In the genomic region with DNA sequence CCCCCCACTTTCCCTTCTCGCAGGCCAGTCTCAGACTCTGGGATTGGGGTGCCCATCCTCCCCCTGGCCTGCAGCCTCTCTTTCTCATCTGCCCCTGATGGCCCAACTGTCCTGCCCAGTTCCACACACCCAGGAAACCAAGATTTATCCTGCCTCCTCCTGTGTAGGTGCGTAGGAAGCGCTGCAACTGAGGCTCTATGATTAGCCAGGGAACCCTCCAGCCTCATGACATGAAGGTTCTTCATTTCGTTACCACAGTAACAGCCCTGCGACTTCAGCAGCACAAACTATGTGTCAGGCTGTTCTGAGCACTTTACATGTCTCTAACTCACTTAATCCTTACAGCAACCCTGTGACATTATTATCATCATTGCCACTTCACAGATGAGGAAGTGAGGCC, we compare ENCODE assay signal across 33 cellular contexts.
"Had no signal": no experiment of that assay in that cellular context is flagged by ENCODE, and none has a peak within 500 bp of the region (broad histone marks: within the 10 kb centered on the region; RNA-seq: fewer than 3 reads in every experiment).

No MANE protein-coding gene starts in this region.

- H3K9me3 Mint-ChIP-seq: activated B cell treated with CpG ODN at 0.5 μM for 24 hours; activated CD4-positive, alpha-beta memory T cell treated with anti-CD3 and anti-CD28 coated beads for 36 hours; activated CD4-positive, alpha-beta T cell treated with anti-CD3 and anti-CD28 coated beads, Interleukin-2, amount 10 ng/mL, durations not matched to agents 24 days and 14 days; activated naive CD4-positive, alpha-beta T cell treated with anti-CD3 and anti-CD28 coated beads for 36 hours; activated naive CD4-positive, alpha-beta T cell treated with anti-CD3 and anti-CD28 coated beads, Interleukin-2, amount 50 U/mL, for 24 hours; activated naive CD8-positive, alpha-beta T cell treated with anti-CD3 and anti-CD28 coated beads for 36 hours; activated naive CD8-positive, alpha-beta T cell treated with anti-CD3 and anti-CD28 coated beads, Interleukin-2, amount 50 U/mL, for 24 hours; activated T-helper 1 cell treated with anti-CD3 and anti-CD28 coated beads, Interleukin-12 subunit alpha, Interleukin-12 subunit beta, Interleukin-2, Interleukin-4 antibody, amounts not matched to agents 30 ng/mL and 10 ng/mL and 1 ng/mL, durations not matched to agents 14 hours and 24 hours and 36 hours; activated T-helper 2 cell treated with anti-CD3 and anti-CD28 coated beads, Interferon-gamma antibody, Interleukin-2, Interleukin-4, amounts not matched to agents 10 μg/mL and 5 μg/mL and 100 μg/mL, durations not matched to agents 14 hours and 24 hours and 36 hours; T-helper 2 cell treated with Interferon-gamma antibody and Interleukin-4, amounts not matched to agents 5 μg/mL and 100 μg/mL, for 36 hours had no signal

- H3K4me1 ChIP-seq: adrenal gland, body of pancreas, heart left ventricle had no signal

- H3K4me3 ChIP-seq: adrenal gland, body of pancreas, esophagus squamous epithelium, gastroesophageal sphincter, heart left ventricle had no signal

- H3K36me3 Mint-ChIP-seq: activated CD4-positive, alpha-beta memory T cell treated with anti-CD3 and anti-CD28 coated beads for 36 hours; activated CD8-positive, alpha-beta memory T cell treated with anti-CD3 and anti-CD28 coated beads, Interleukin-2, amount 10 ng/mL, durations not matched to agents 7 days and 5 days; activated naive CD4-positive, alpha-beta T cell treated with anti-CD3 and anti-CD28 coated beads, Interleukin-2, amount 50 U/mL, for 24 hours; activated naive CD8-positive, alpha-beta T cell treated with anti-CD3 and anti-CD28 coated beads for 36 hours had no signal

- ATAC-seq: activated CD4-positive, alpha-beta T cell treated with anti-CD3 and anti-CD28 coated beads for 36 hours; activated CD8-positive, alpha-beta memory T cell treated with anti-CD3 and anti-CD28 coated beads, Interleukin-2, amount 10 ng/mL, durations not matched to agents 7 days and 5 days; activated CD8-positive, alpha-beta T cell treated with anti-CD3 and anti-CD28 coated beads, Interleukin-2, amount 10 ng/mL, durations not matched to agents 7 days and 5 days; activated naive CD8-positive, alpha-beta T cell treated with anti-CD3 and anti-CD28 coated beads, Interleukin-2, amount 50 U/mL, for 24 hours; body of pancreas; gastroesophageal sphincter; heart left ventricle; T-helper 17 cell had no signal

- H3K4me1 Mint-ChIP-seq: activated CD4-positive, alpha-beta T cell treated with anti-CD3 and anti-CD28 coated beads, Interleukin-2, amount 10 ng/mL, durations not matched to agents 24 days and 14 days; activated CD8-positive, alpha-beta memory T cell treated with anti-CD3 and anti-CD28 coated beads, Interleukin-2, amount 10 ng/mL, durations not matched to agents 7 days and 5 days; activated naive CD8-positive, alpha-beta T cell treated with anti-CD3 and anti-CD28 coated beads for 36 hours had no signal

- H3K27ac Mint-ChIP-seq: activated B cell treated with CpG ODN at 0.5 μM for 24 hours; activated CD4-positive, alpha-beta memory T cell treated with anti-CD3 and anti-CD28 coated beads for 36 hours; activated CD4-positive, alpha-beta T cell treated with anti-CD3 and anti-CD28 coated beads for 36 hours; activated CD4-positive, alpha-beta T cell treated with anti-CD3 and anti-CD28 coated beads, Interleukin-2, amount 10 ng/mL, durations not matched to agents 24 days and 14 days; activated CD8-positive, alpha-beta memory T cell treated with anti-CD3 and anti-CD28 coated beads, Interleukin-2, amount 10 ng/mL, durations not matched to agents 7 days and 5 days; activated CD8-positive, alpha-beta T cell treated with anti-CD3 and anti-CD28 coated beads, Interleukin-2, amount 10 ng/mL, durations not matched to agents 7 days and 5 days; activated naive CD4-positive, alpha-beta T cell treated with anti-CD3 and anti-CD28 coated beads for 36 hours; activated naive CD4-positive, alpha-beta T cell treated with anti-CD3 and anti-CD28 coated beads, Interleukin-2, amount 50 U/mL, for 24 hours; activated naive CD8-positive, alpha-beta T cell treated with anti-CD3 and anti-CD28 coated beads for 36 hours; activated naive CD8-positive, alpha-beta T cell treated with anti-CD3 and anti-CD28 coated beads, Interleukin-2, amount 50 U/mL, for 24 hours; activated T-helper 1 cell treated with anti-CD3 and anti-CD28 coated beads, Interleukin-12 subunit alpha, Interleukin-12 subunit beta, Interleukin-2, Interleukin-4 antibody, amounts not matched to agents 30 ng/mL and 10 ng/mL and 1 ng/mL, durations not matched to agents 14 hours and 24 hours and 36 hours; activated T-helper 2 cell treated with anti-CD3 and anti-CD28 coated beads, Interferon-gamma antibody, Interleukin-2, Interleukin-4, amounts not matched to agents 10 μg/mL and 5 μg/mL and 100 μg/mL, durations not matched to agents 14 hours and 24 hours and 36 hours; T-helper 17 cell; T-helper 2 cell treated with Interferon-gamma antibody and Interleukin-4, amounts not matched to agents 5 μg/mL and 100 μg/mL, for 36 hours had no signal

- H3K36me3 ChIP-seq: adrenal gland, esophagus squamous epithelium, gastroesophageal sphincter, heart left ventricle, WERI-Rb-1 had no signal

- H3K27me3 ChIP-seq: adrenal gland, body of pancreas had no signal

- H3K4me3 Mint-ChIP-seq: activated B cell treated with CpG ODN at 0.5 μM for 24 hours; activated CD4-positive, alpha-beta memory T cell treated with anti-CD3 and anti-CD28 coated beads for 36 hours; activated CD4-positive, alpha-beta T cell treated with anti-CD3 and anti-CD28 coated beads for 36 hours; activated CD4-positive, alpha-beta T cell treated with anti-CD3 and anti-CD28 coated beads, Interleukin-2, amount 10 ng/mL, durations not matched to agents 24 days and 14 days; activated CD8-positive, alpha-beta memory T cell treated with anti-CD3 and anti-CD28 coated beads, Interleukin-2, amount 10 ng/mL, durations not matched to agents 7 days and 5 days; activated CD8-positive, alpha-beta T cell treated with anti-CD3 and anti-CD28 coated beads, Interleukin-2, amount 10 ng/mL, durations not matched to agents 7 days and 5 days; activated naive CD4-positive, alpha-beta T cell treated with anti-CD3 and anti-CD28 coated beads for 36 hours; activated naive CD4-positive, alpha-beta T cell treated with anti-CD3 and anti-CD28 coated beads, Interleukin-2, amount 50 U/mL, for 24 hours; activated naive CD8-positive, alpha-beta T cell treated with anti-CD3 and anti-CD28 coated beads for 36 hours; activated naive CD8-positive, alpha-beta T cell treated with anti-CD3 and anti-CD28 coated beads, Interleukin-2, amount 50 U/mL, for 24 hours; activated T-helper 1 cell treated with anti-CD3 and anti-CD28 coated beads, Interleukin-12 subunit alpha, Interleukin-12 subunit beta, Interleukin-2, Interleukin-4 antibody, amounts not matched to agents 30 ng/mL and 10 ng/mL and 1 ng/mL, durations not matched to agents 14 hours and 24 hours and 36 hours; T-helper 17 cell; T-helper 2 cell treated with Interferon-gamma antibody and Interleukin-4, amounts not matched to agents 5 μg/mL and 100 μg/mL, for 36 hours had no signal

- H3K27ac ChIP-seq: adrenal gland, body of pancreas, epithelial cell of prostate, esophagus squamous epithelium, gastroesophageal sphincter, heart left ventricle, WERI-Rb-1 had no signal

- H3K9me3 ChIP-seq: adrenal gland, body of pancreas, esophagus squamous epithelium, gastroesophageal sphincter, heart left ventricle had no signal

- DNase-seq: activated B cell treated with CpG ODN at 0.5 μM for 24 hours; activated CD4-positive, alpha-beta memory T cell treated with anti-CD3 and anti-CD28 coated beads for 36 hours; activated CD4-positive, alpha-beta T cell treated with anti-CD3 and anti-CD28 coated beads for 36 hours; activated CD4-positive, alpha-beta T cell treated with anti-CD3 and anti-CD28 coated beads, Interleukin-2, amount 10 ng/mL, durations not matched to agents 24 days and 14 days; activated CD4-positive, CD25-positive, alpha-beta regulatory T cell treated with anti-CD3 and anti-CD28 coated beads, Interleukin-2, amount 50 U/mL, for 72 hours; activated CD8-positive, alpha-beta memory T cell treated with anti-CD3 and anti-CD28 coated beads, Interleukin-2, amount 10 ng/mL, durations not matched to agents 7 days and 5 days; activated CD8-positive, alpha-beta memory T cell treated with anti-CD3 and anti-CD28 coated beads, Interleukin-2, amount 50 U/mL, for 4 hours; activated CD8-positive, alpha-beta T cell treated with anti-CD3 and anti-CD28 coated beads, Interleukin-2, amount 10 ng/mL, durations not matched to agents 7 days and 5 days; activated effector memory CD4-positive, alpha-beta T cell treated with anti-CD3 and anti-CD28 coated beads, Interleukin-2, amount 50 U/mL, for 16 hours; activated naive CD4-positive, alpha-beta T cell treated with anti-CD3 and anti-CD28 coated beads for 36 hours; activated naive CD8-positive, alpha-beta T cell treated with anti-CD3 and anti-CD28 coated beads for 36 hours; activated naive CD8-positive, alpha-beta T cell treated with anti-CD3 and anti-CD28 coated beads, Interleukin-2, amount 50 U/mL, for 24 hours; activated T-cell treated with anti-CD3 and anti-CD28 coated beads, Interleukin-2, amount 50 U/mL, for 1 hour; activated T-cell treated with anti-CD3 and anti-CD28 coated beads, Interleukin-2, amount 50 U/mL, for 48 hours; adrenal gland; body of pancreas; central memory CD4-positive, alpha-beta T cell; cortex of kidney; dermis blood vessel endothelial cell; effector CD8-positive, alpha-beta T cell; esophagus squamous epithelium; foreskin melanocyte; T-helper 1 cell; T-helper 17 cell; T1000; WERI-Rb-1 had no signal
